In the genomic region with DNA sequence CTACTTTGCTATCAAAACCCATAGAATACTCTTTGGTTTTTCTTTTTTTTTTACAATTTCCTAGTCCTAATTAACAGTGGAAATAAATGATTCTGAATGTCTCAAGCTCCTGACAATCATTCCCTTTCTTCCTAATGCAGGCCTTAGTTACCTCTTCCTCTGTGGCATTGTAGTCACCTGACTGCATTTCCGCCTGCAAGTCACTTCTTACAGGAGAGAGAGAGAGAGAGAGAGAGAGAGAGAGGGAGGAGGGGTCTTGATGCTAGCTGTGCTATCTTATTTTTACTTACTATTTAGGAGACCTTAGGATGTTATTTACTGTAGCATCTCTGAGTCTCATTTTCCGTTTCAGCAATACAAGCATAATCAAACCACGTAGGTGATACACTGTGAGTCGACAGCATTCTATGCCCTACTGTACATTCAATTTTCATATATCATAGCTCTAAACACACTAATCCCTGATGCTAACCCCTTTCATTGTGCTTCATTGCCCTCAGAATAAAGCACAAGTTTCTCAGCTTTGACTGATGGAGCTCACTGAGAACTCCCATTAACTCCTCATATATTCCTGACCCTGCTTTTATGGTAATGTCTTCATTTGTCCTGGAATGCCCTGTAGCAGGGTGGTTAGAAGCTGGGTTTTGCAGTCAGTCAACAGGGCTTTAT, we compare ENCODE assay signal across 1 cellular context.
TF ChIP-seq lines count a peak whose summit lies in the region.

No MANE protein-coding gene starts in this region.

TF ChIP-seq in H1, 55 proteins besides CTCF, POLR2A, EP300 and RAD21:
- TF ChIP-seq JUND (IDR thresholded peaks at IDR 0.05; ENCODE audit: low read length) (peak; percentile 50; the same call in 1 of the 2 replicates), SIX5 (IDR thresholded peaks at IDR 0.05; ENCODE audit: low read depth, low read length) (no peak)
